8 cellular contexts compared by ENCODE assay signal in genomic region chr16:85395207-85395912, GRCh38.
DNase-seq lines count a peak whose midpoint lies in the region; ATAC-seq, FAIRE-seq and TF ChIP-seq lines count a peak whose summit lies in the region.

No MANE protein-coding gene starts in this region.

- H3K36me3 ChIP-seq in BJ (ENCODE audit: control insufficient read depth, insufficient read depth, low read length) (no peaks in the 10 kb centered on the region), HCT116 (ENCODE audit: control insufficient read depth in 1 of 2, insufficient read depth in 2 of 2, low read length in 2 of 2) (no peaks in the 10 kb centered on the region), endothelial cell of umbilical vein (ENCODE audit: control insufficient read depth in 2 of 2, extremely low read depth in 1 of 2, insufficient read depth in 2 of 2, low read length in 2 of 2) (no peaks in the 10 kb centered on the region), mucosa of rectum (ENCODE audit: control insufficient read depth in 2 of 2, insufficient read depth in 2 of 2, low read length in 2 of 2) (no peaks in the 10 kb centered on the region)

- H3K27ac ChIP-seq in HCT116 (ENCODE audit: low read depth, low read length): peak overlapping the region; percentile 55
- H3K27ac ChIP-seq in endothelial cell of umbilical vein (ENCODE audit: insufficient read depth, low read depth, low read length): no peak overlapping the region
- peak overlapping the region; percentile 23 to 56 for H3K27ac ChIP-seq in mucosa of rectum (ENCODE audit: low read depth in 2 of 2, low read length in 2 of 2)

- DNase-seq in BJ (ENCODE audit: low read depth): peak; percentile 91
- DNase-seq in HCT116 (ENCODE audit: low read depth, low spot score): peak; percentile 92
- DNase-seq in NCI-H748 treated with DMSO at 0.1 percent for 48 hours (lab: John Stamatoyannopoulos, UW): peak; percentile 5
- DNase-seq in endothelial cell of umbilical vein (ENCODE audit: low read depth, low spot score): peak; percentile 63
- DNase-seq in T-helper 2 cell treated with Interferon-gamma antibody and Interleukin-4, amounts not matched to agents 5 μg/mL and 100 μg/mL, for 36 hours (ENCODE audit: low spot score): no peak
- no peak for DNase-seq in GM12892 (ENCODE audit: insufficient read length)

- no peaks in the 10 kb centered on the region for H3K9me1 ChIP-seq in endothelial cell of umbilical vein (replicated peaks; ENCODE audit: control insufficient read depth, extremely low read depth, insufficient read depth, low read length)

- no peak for TF ChIP-seq RAD21 in HCT116 (IDR thresholded peaks at IDR 0.05; ENCODE audit: low read depth)

- H3K79me2 ChIP-seq in HCT116 (ENCODE audit: insufficient read depth, low read length): no peaks in the 10 kb centered on the region
- H3K79me2 ChIP-seq in endothelial cell of umbilical vein (ENCODE audit: control insufficient read depth, insufficient read depth, low read length): no peaks in the 10 kb centered on the region

- dilution Hi-C loops in endothelial cell of umbilical vein (cut with MboI; ENCODE audit: extremely low pct_ligation_motif_present, low sequenced_read_pairs): no loop called here

- H4K20me1 ChIP-seq in HCT116 (ENCODE audit: insufficient read depth) (no peaks in the 10 kb centered on the region), endothelial cell of umbilical vein (replicated peaks; ENCODE audit: control insufficient read depth, extremely low read depth, insufficient read depth, low read length) (no peaks in the 10 kb centered on the region)

- CTCF ChIA-PET in BJ (lab: Yijun Ruan, JAX): interaction anchor here (0.7 to 4.0 kb wide), 7 partner anchors 25 to 281 kb away, joined by 3 to 24 read pairs (median 5); partner anchors contain the start of gene GSE1
- CTCF ChIA-PET in HCT116 (lab: Charles Lee): interaction anchor here (0.6 to 5.1 kb wide), 21 partner anchors 15 to 325 kb away, joined by 3 to 43 read pairs (median 4); no protein-coding TSS in a partner anchor
- CTCF ChIA-PET in endothelial cell of umbilical vein (lab: Charles Lee): interaction anchor here (0.5 to 4.5 kb wide), 14 partner anchors 15 to 280 kb away, joined by 3 to 22 read pairs (median 5); no protein-coding TSS in a partner anchor

- H3K4me3 ChIP-seq in BJ (ENCODE audit: low read depth, low read length): peak overlapping the region; percentile 7
- H3K4me3 ChIP-seq in HCT116 (replicated peaks in 1 of 2; ENCODE audit: low read depth in 1 of 2, low read length in 2 of 2): peak overlapping the region in 1 of 2 experiments; percentile 36; a peak in 2 of 4 replicates
- no peak overlapping the region for H3K4me3 ChIP-seq in endothelial cell of umbilical vein (replicated peaks in 1 of 3; ENCODE audit: insufficient read depth in 1 of 3, low read depth in 1 of 3, low read length in 3 of 3)
- H3K4me3 ChIP-seq in mucosa of rectum (ENCODE audit: low read length in 2 of 2): no peak overlapping the region

- H3K4me1 ChIP-seq in HCT116 (ENCODE audit: control insufficient read depth in 1 of 2, insufficient read depth in 2 of 2, low read length in 2 of 2) (peaks cover 50 to 67% of the 10 kb centered on the region in 2 experiments), endothelial cell of umbilical vein (ENCODE audit: control insufficient read depth, extremely low read depth, insufficient read depth, low read length) (peaks cover 12% of the 10 kb centered on the region), mucosa of rectum (ENCODE audit: control insufficient read depth in 2 of 2, insufficient read depth in 2 of 2, low read length in 2 of 2) (peaks cover 14 to 19% of the 10 kb centered on the region in 2 donors)

- H3K9ac ChIP-seq in HCT116 (ENCODE audit: low read length) (peak overlapping the region; percentile 10; the same call in 1 of the 2 replicates), endothelial cell of umbilical vein (replicated peaks; ENCODE audit: extremely low read depth, insufficient read depth, low read length) (no peak overlapping the region), mucosa of rectum (ENCODE audit: low read depth in 1 of 2, low read length in 2 of 2) (no peak overlapping the region)

- intact Hi-C loops in HCT116 (cut with micrococcal nuclease): loop anchor here (1.0 to 10.0 kb wide), 3 partner anchors 93 to 281 kb away; partner anchors contain the start of gene CIBAR2
- intact Hi-C loops in endothelial cell of umbilical vein (cut with micrococcal nuclease): no loop called here

- no peaks in the 10 kb centered on the region for H3K9me2 ChIP-seq in HCT116 (ENCODE audit: insufficient read depth)

- RAD21 ChIA-PET in HCT116 (lab: Charles Lee; ENCODE audit: low non-redundant PET in 1 of 2, low total read pairs in 2 of 2, uncharacterized antibody in 2 of 2, unreplicated experiment in 2 of 2): interaction anchor here (0.6 to 1.5 kb wide), 7 partner anchors 21 to 989 kb away, joined by 3 to 5 read pairs (median 3); no protein-coding TSS in a partner anchor

- no peaks in the 10 kb centered on the region for H3K4me1 Mint-ChIP-seq in T-helper 2 cell treated with Interferon-gamma antibody and Interleukin-4, amounts not matched to agents 5 μg/mL and 100 μg/mL, for 36 hours (ENCODE audit: low read depth)

- no peak for TF ChIP-seq CTCF in BJ (IDR thresholded peaks at IDR 0.05; ENCODE audit: insufficient read depth, low read depth, low read length)
- TF ChIP-seq CTCF in HCT116 (IDR thresholded peaks at IDR 0.05 in 2 of 3, conservative IDR thresholded peaks at IDR 0.05 in 1 of 3; ENCODE audit: borderline replicate concordance in 1 of 3, insufficient read depth in 1 of 3, low read depth in 2 of 3, low read length in 2 of 3): no peak
- no peak for TF ChIP-seq CTCF in endothelial cell of umbilical vein (IDR thresholded peaks at IDR 0.05; ENCODE audit: extremely low read depth in 1 of 2, insufficient read depth in 1 of 2, low read depth in 1 of 2, low read length in 2 of 2)

- H3K9me3 ChIP-seq in HCT116 (ENCODE audit: control insufficient read depth in 1 of 2, insufficient read depth in 1 of 2, low read depth in 1 of 2, low read length in 2 of 2) (peaks cover 0 to 3% of the 10 kb centered on the region in 2 experiments; a peak in 1 of 4 replicates), endothelial cell of umbilical vein (replicated peaks; ENCODE audit: control insufficient read depth, insufficient read depth, low read length) (no peaks in the 10 kb centered on the region), mucosa of rectum (ENCODE audit: control insufficient read depth in 2 of 2, low read length in 2 of 2) (no peaks in the 10 kb centered on the region)

- no peak overlapping the region for H3K4me3 Mint-ChIP-seq in T-helper 2 cell treated with Interferon-gamma antibody and Interleukin-4, amounts not matched to agents 5 μg/mL and 100 μg/mL, for 36 hours

- BruUV-seq in HCT116 (replicated peaks; lab: Mats Ljungman, UMichigan) (no TSS peak), endothelial cell of umbilical vein (replicated peaks; lab: Mats Ljungman, UMichigan) (no TSS peak)

- H3K9me3 Mint-ChIP-seq in T-helper 2 cell treated with Interferon-gamma antibody and Interleukin-4, amounts not matched to agents 5 μg/mL and 100 μg/mL, for 36 hours: no peaks in the 10 kb centered on the region

- H3K27me3 Mint-ChIP-seq in T-helper 2 cell treated with Interferon-gamma antibody and Interleukin-4, amounts not matched to agents 5 μg/mL and 100 μg/mL, for 36 hours (ENCODE audit: low read depth): no peaks in the 10 kb centered on the region

- POLR2A ChIA-PET in BJ (lab: Charles Lee) (interaction anchor here (0.6 kb wide), 1 partner anchor 120 kb away, joined by 4 read pairs; no protein-coding TSS in a partner anchor), HCT116 (lab: Charles Lee) (interaction anchor here (0.8 to 1.1 kb wide), 3 partner anchors 15 to 220 kb away, joined by 3 read pairs; no protein-coding TSS in a partner anchor), endothelial cell of umbilical vein (lab: Charles Lee) (interaction anchor here (0.6 kb wide), 2 partner anchors 98 to 309 kb away, joined by 4 to 5 read pairs; no protein-coding TSS in a partner anchor)

- no peak overlapping the region for H2AFZ ChIP-seq in HCT116 (ENCODE audit: low read depth, low read length, poor library complexity, severe bottlenecking)
- peak overlapping the region; percentile 52 for H2AFZ ChIP-seq in endothelial cell of umbilical vein (ENCODE audit: low read depth, low read length)

- no peaks in the 10 kb centered on the region for H3K36me3 Mint-ChIP-seq in T-helper 2 cell treated with Interferon-gamma antibody and Interleukin-4, amounts not matched to agents 5 μg/mL and 100 μg/mL, for 36 hours (ENCODE audit: low read depth)

- no peak for TF ChIP-seq POLR2A in HCT116 (IDR thresholded peaks at IDR 0.05; ENCODE audit: borderline replicate concordance, extremely low read depth, insufficient read depth, insufficient read length)
- no peak for TF ChIP-seq POLR2A in endothelial cell of umbilical vein (IDR thresholded peaks at IDR 0.05; ENCODE audit: low read depth, low read length)
- TF ChIP-seq POLR2A in GM12892 (IDR thresholded peaks at IDR 0.05; ENCODE audit: low read depth, low read length): no peak

- ATAC-seq in HCT116 (peak; percentile 83), GM18873 (IDR thresholded peaks at IDR 0.05; ENCODE audit: low FRiP score, unreplicated experiment) (no peak)

- H3K27me3 ChIP-seq in BJ (ENCODE audit: control insufficient read depth, insufficient read depth, low read length): no peaks in the 10 kb centered on the region
- no peaks in the 10 kb centered on the region for H3K27me3 ChIP-seq in HCT116 (ENCODE audit: insufficient read depth, low read length)
- H3K27me3 ChIP-seq in endothelial cell of umbilical vein (ENCODE audit: control insufficient read depth in 2 of 2, insufficient read depth in 2 of 2, low read length in 2 of 2): no peaks in the 10 kb centered on the region
- H3K27me3 ChIP-seq in mucosa of rectum (ENCODE audit: control insufficient read depth in 2 of 2, insufficient read depth in 2 of 2, low read length in 2 of 2): peaks cover 3 to 5% of the 10 kb centered on the region in 2 donors

- FAIRE-seq in endothelial cell of umbilical vein (lab: Jason Lieb, UNC) (peak; percentile 80), GM12892 (lab: Jason Lieb, UNC) (no peak)

- peak overlapping the region; percentile 62 for H3K4me2 ChIP-seq in HCT116 (ENCODE audit: low read length)
- no peak overlapping the region for H3K4me2 ChIP-seq in endothelial cell of umbilical vein (ENCODE audit: insufficient read depth, low read length)

- no peak overlapping the region for H3K27ac Mint-ChIP-seq in T-helper 2 cell treated with Interferon-gamma antibody and Interleukin-4, amounts not matched to agents 5 μg/mL and 100 μg/mL, for 36 hours

TF ChIP-seq in HCT116, 20 proteins besides CTCF, POLR2A, EP300 and RAD21 (continues in another document):
- no peak for TF ChIP-seq FOSL1 (IDR thresholded peaks at IDR 0.05; ENCODE audit: low read depth)
- TF ChIP-seq ZNF274 (IDR thresholded peaks at IDR 0.05; ENCODE audit: low read depth, low read length): no peak
- peak; percentile 24 for TF ChIP-seq TCF7L2 (IDR thresholded peaks at IDR 0.05; ENCODE audit: borderline replicate concordance, extremely low read depth, insufficient read depth, insufficient read length)

TF ChIP-seq in endothelial cell of umbilical vein, 7 proteins besides CTCF, POLR2A, EP300 and RAD21 (continues in another document):
- TF ChIP-seq JUN (IDR thresholded peaks at IDR 0.05; ENCODE audit: borderline replicate concordance, insufficient read depth, insufficient read length, low read depth) (no peak), GATA2 (IDR thresholded peaks at IDR 0.05; ENCODE audit: insufficient read depth, insufficient read length, low read depth, low read length) (no peak)

Comparison
In these comparisons a context has a peak if more than half of its experiments do, and no peak if none do; other contexts are left out.
1. DNase-seq: peak in BJ (single experiment), HCT116 (single experiment), NCI-H748 treated with DMSO at 0.1 percent for 48 hours (single experiment) and endothelial cell of umbilical vein (single experiment); none in T-helper 2 cell treated with Interferon-gamma antibody and Interleukin-4, amounts not matched to agents 5 μg/mL and 100 μg/mL, for 36 hours (single experiment) and GM12892 (single experiment).